18 cellular contexts compared by ENCODE assay signal in the genomic region with DNA sequence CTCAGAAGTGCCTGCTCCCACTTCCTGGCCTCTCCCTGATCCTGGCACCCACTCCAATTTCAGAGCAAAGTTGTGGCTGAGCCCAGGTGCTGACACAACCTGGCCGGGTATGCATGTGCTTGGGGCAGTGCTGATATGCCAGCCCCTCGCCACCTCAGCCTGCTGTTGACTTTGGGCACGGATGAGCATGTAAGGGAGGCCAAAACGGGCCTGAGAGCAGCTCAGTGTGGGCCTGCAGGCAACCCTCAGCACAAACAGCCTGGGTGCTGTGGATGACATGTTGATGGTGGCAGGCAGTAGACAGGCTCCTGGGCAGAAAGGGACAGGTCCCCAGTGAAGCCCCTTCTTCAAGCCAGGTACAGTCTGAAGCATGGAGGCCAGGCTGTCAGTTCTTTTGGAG.
DNase-seq lines count a peak whose midpoint lies in the region; ATAC-seq lines count a peak whose summit lies in the region.
"Had no signal": no experiment of that assay in that cellular context is flagged by ENCODE, and none has a peak within 500 bp of the region (broad histone marks: within the 10 kb centered on the region; RNA-seq: fewer than 3 reads in every experiment).

No MANE protein-coding gene starts in this region.

- no peaks in the 10 kb centered on the region for H3K27me3 Mint-ChIP-seq in stimulated activated memory B cell treated with anti-CD40 and anti-IgM and Interleukin-4, amounts not matched to agents 10 μg/mL and 1 μg/mL and 100 μg/mL, for 72 hours
- H3K27me3 Mint-ChIP-seq: B cell; CD4-positive, alpha-beta T cell had no signal

- no peak overlapping the region for H3K27ac ChIP-seq in aorta (ENCODE audit: low read depth in 1 of 2, low read length in 2 of 2)
- H3K27ac ChIP-seq: 22Rv1; A549; BLaER1 treated with 17β-estradiol and CSF1 and Interleukin-3, amounts not matched to agents 10 nM and 100 nM; C4-2B had no signal

- no peak overlapping the region for H3K27ac Mint-ChIP-seq in stimulated activated memory B cell treated with anti-CD40 and anti-IgM and Interleukin-4, amounts not matched to agents 10 μg/mL and 1 μg/mL and 100 μg/mL, for 72 hours
- H3K27ac Mint-ChIP-seq: B cell; CD4-positive, alpha-beta T cell; CD8-positive, alpha-beta T cell had no signal

- no peak overlapping the region for H3K4me3 ChIP-seq in aorta (ENCODE audit: low read length in 2 of 2)
- H3K4me3 ChIP-seq: A549; BLaER1 treated with 17β-estradiol and CSF1 and Interleukin-3, amounts not matched to agents 10 nM and 100 nM had no signal

- 72 to 80% methylated on average over 4 of the region's 4 CpGs for WGBS in aorta, 2 donors

- H3K9me3 Mint-ChIP-seq in stimulated activated memory B cell treated with anti-CD40 and anti-IgM and Interleukin-4, amounts not matched to agents 10 μg/mL and 1 μg/mL and 100 μg/mL, for 72 hours = no peaks in the 10 kb centered on the region
- H3K9me3 Mint-ChIP-seq: CD8-positive, alpha-beta T cell had no signal

- ATAC-seq in Right ventricle myocardium inferior (no peak), left ventricle myocardium superior (no peak), aorta (ENCODE audit: low FRiP score) (peak; percentile 22), GM18867 (IDR thresholded peaks at IDR 0.05; ENCODE audit: unreplicated experiment) (no peak)
- peak; percentile 18 for ATAC-seq in stimulated activated memory B cell treated with anti-CD40 and anti-IgM and Interleukin-4, amounts not matched to agents 10 μg/mL and 1 μg/mL and 100 μg/mL, for 72 hours
- ATAC-seq: A549; CD8-positive, alpha-beta T cell had no signal

- DNase-seq in Right ventricle myocardium inferior (ENCODE audit: missing footprints) = peak; percentile 62
- no peak for DNase-seq in left ventricle myocardium superior
- no peak for DNase-seq in aorta
- DNase-seq in H4 (ENCODE audit: low spot score) = no peak
- DNase-seq: AML-193; Caco-2; Calu3; CD4-positive, alpha-beta T cell; CD8-positive, alpha-beta T cell; DMS79 treated with DMSO at 0.1 percent for 48 hours; GF-D8 had no signal

- no peaks in the 10 kb centered on the region for H3K36me3 Mint-ChIP-seq in stimulated activated memory B cell treated with anti-CD40 and anti-IgM and Interleukin-4, amounts not matched to agents 10 μg/mL and 1 μg/mL and 100 μg/mL, for 72 hours
- H3K36me3 Mint-ChIP-seq: CD8-positive, alpha-beta T cell had no signal

- H3K4me3 Mint-ChIP-seq in stimulated activated memory B cell treated with anti-CD40 and anti-IgM and Interleukin-4, amounts not matched to agents 10 μg/mL and 1 μg/mL and 100 μg/mL, for 72 hours = no peak overlapping the region
- H3K4me3 Mint-ChIP-seq: B cell; CD4-positive, alpha-beta T cell; CD8-positive, alpha-beta T cell had no signal

- no peaks in the 10 kb centered on the region for H3K27me3 ChIP-seq in aorta (ENCODE audit: control insufficient read depth in 1 of 2, insufficient read depth in 2 of 2, low read length in 1 of 2)
- H3K27me3 ChIP-seq: BLaER1 treated with 17β-estradiol and CSF1 and Interleukin-3, amounts not matched to agents 10 nM and 100 nM had no signal

- H3K36me3 ChIP-seq in aorta (ENCODE audit: control insufficient read depth in 1 of 2, insufficient read depth in 2 of 2, low read length in 1 of 2) = no peaks in the 10 kb centered on the region
- H3K36me3 ChIP-seq: BLaER1 treated with 17β-estradiol and CSF1 and Interleukin-3, amounts not matched to agents 10 nM and 100 nM had no signal

- peaks cover 2% of the 10 kb centered on the region for H3K9me3 ChIP-seq in aorta (ENCODE audit: control insufficient read depth, low read length)
- H3K9me3 ChIP-seq: A549; BLaER1 treated with 17β-estradiol and CSF1 and Interleukin-3, amounts not matched to agents 10 nM and 100 nM; Caco-2 had no signal

- no peaks in the 10 kb centered on the region for H3K4me1 ChIP-seq in aorta (ENCODE audit: control insufficient read depth in 1 of 2, insufficient read depth in 2 of 2, low read length in 2 of 2)
- H3K4me1 ChIP-seq: A549, Caco-2 had no signal

- no peaks in the 10 kb centered on the region for H3K4me1 Mint-ChIP-seq in stimulated activated memory B cell treated with anti-CD40 and anti-IgM and Interleukin-4, amounts not matched to agents 10 μg/mL and 1 μg/mL and 100 μg/mL, for 72 hours
- H3K4me1 Mint-ChIP-seq: B cell had no signal

- intact Hi-C loops in Right ventricle myocardium inferior (cut with DNase I) = no loop called here
- intact Hi-C loops in left ventricle myocardium superior (cut with micrococcal nuclease) = no loop called here
- intact Hi-C loops in aorta (cut with DNase I) = no loop called here

Comparison
In these comparisons a context has a peak if more than half of its experiments do, and no peak if none do; other contexts are left out.
1. ATAC-seq: peak in stimulated activated memory B cell treated with anti-CD40 and anti-IgM and Interleukin-4, amounts not matched to agents 10 μg/mL and 1 μg/mL and 100 μg/mL, for 72 hours (single experiment) and aorta (single experiment); none in Right ventricle myocardium inferior (single experiment), left ventricle myocardium superior (single experiment) and GM18867 (single experiment).